In the genomic region with DNA sequence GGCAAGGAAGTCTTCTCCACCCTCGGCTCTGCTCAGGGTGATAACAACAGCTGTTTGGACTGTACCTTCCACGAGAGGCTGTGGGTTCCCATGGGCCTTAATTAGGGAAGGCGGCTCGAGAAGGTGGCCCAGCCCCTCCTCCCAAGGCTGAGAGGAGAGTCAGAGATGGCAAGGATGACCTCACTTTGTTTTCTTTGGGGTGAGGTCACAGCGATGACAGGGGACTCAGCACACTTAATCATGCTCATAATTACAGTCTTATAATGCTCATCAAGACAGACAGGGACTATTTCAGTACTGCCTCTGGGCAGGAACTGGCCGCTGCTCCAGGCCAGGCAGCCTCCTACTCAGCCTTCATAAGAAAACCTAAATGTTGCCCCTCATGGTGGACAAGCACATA, we compare ENCODE assay signal across 23 cellular contexts. TPM values are rescaled to one million over a fixed set of nuclear protein-coding genes. Genes with fewer than 3 reads are reported as not detected.
"Had no signal": no experiment of that assay in that cellular context is flagged by ENCODE, and none has a peak within 500 bp of the region (broad histone marks: within the 10 kb centered on the region; RNA-seq: fewer than 3 reads in every experiment).

No MANE protein-coding gene starts in this region.

- H3K4me1 ChIP-seq: body of pancreas, gastrocnemius medialis, left lung had no signal

- H3K4me3 ChIP-seq: body of pancreas, dorsolateral prefrontal cortex, gastrocnemius medialis, left lung, suprapubic skin, transverse colon had no signal

- H3K9me3 ChIP-seq: gastrocnemius medialis had no signal

- H3K27me3 ChIP-seq: dorsolateral prefrontal cortex, transverse colon had no signal

- DNase-seq: activated CD4-positive, alpha-beta T cell treated with anti-CD3 and anti-CD28 coated beads for 36 hours; activated CD4-positive, alpha-beta T cell treated with anti-CD3 and anti-CD28 coated beads, Interleukin-2, amount 50 U/mL, for 48 hours; activated naive CD8-positive, alpha-beta T cell treated with anti-CD3 and anti-CD28 coated beads for 36 hours; activated T-cell treated with anti-CD3 and anti-CD28 coated beads for 4 hours; amygdala; body of pancreas; caudate nucleus; erythroblast; gastrocnemius medialis; kidney; left lung; mammary epithelial cell; midbrain; nucleus accumbens; transverse colon had no signal

- FAIRE-seq: colon, endometrium, kidney had no signal

- H3K27ac ChIP-seq: body of pancreas, gastrocnemius medialis, left lung, suprapubic skin had no signal

- ATAC-seq: activated CD4-positive, alpha-beta T cell treated with anti-CD3 and anti-CD28 coated beads for 36 hours; body of pancreas; gastrocnemius medialis; left lung; WTC11 had no signal

- H3K36me3 ChIP-seq: gastrocnemius medialis, left lung, suprapubic skin, transverse colon had no signal

RNA-seq across cellular contexts. Expression of gene WFDC1, which starts 19.7 kb away (rescaled TPM):
- total RNA-seq: activated CD4-positive, alpha-beta T cell treated with anti-CD3 and anti-CD28 coated beads for 36 hours; activated naive CD8-positive, alpha-beta T cell treated with anti-CD3 and anti-CD28 coated beads for 36 hours; activated T-helper 1 cell treated with anti-CD3 and anti-CD28 coated beads, Interleukin-12 subunit alpha, Interleukin-12 subunit beta, Interleukin-2, Interleukin-4 antibody, amounts not matched to agents 30 ng/mL and 10 ng/mL and 1 ng/mL, durations not matched to agents 14 hours and 24 hours and 36 hours; mammary epithelial cell; T-helper 2 cell treated with Interferon-gamma antibody and Interleukin-4, amounts not matched to agents 100 ng/mL and 5 ng/mL, for 36 hours had no signal

RNA-seq across cellular contexts. Expression of gene ATP2C2, which starts 54.0 kb away (rescaled TPM):
- total RNA-seq: activated CD4-positive, alpha-beta T cell treated with anti-CD3 and anti-CD28 coated beads for 36 hours; activated naive CD8-positive, alpha-beta T cell treated with anti-CD3 and anti-CD28 coated beads for 36 hours; activated T-helper 1 cell treated with anti-CD3 and anti-CD28 coated beads, Interleukin-12 subunit alpha, Interleukin-12 subunit beta, Interleukin-2, Interleukin-4 antibody, amounts not matched to agents 30 ng/mL and 10 ng/mL and 1 ng/mL, durations not matched to agents 14 hours and 24 hours and 36 hours; skeletal muscle tissue; T-helper 2 cell treated with Interferon-gamma antibody and Interleukin-4, amounts not matched to agents 100 ng/mL and 5 ng/mL, for 36 hours had no signal
